ENCODE assay signal across 13 cellular contexts in genomic region chr7:114533151-114533550, GRCh38.
A peak's percentile ranks its signal among the peaks of the same experiment; 100 is the strongest.
DNase-seq lines count a peak whose midpoint lies in the region; ATAC-seq, FAIRE-seq and TF ChIP-seq lines count a peak whose summit lies in the region.
"Had no signal": no experiment of that assay in that cellular context is flagged by ENCODE, and none has a peak within 500 bp of the region (broad histone marks: within the 10 kb centered on the region; RNA-seq: fewer than 3 reads in every experiment).

No MANE protein-coding gene starts in this region.

- peaks cover 6% of the 10 kb centered on the region for H3K36me3 Mint-ChIP-seq in osteocyte (ENCODE audit: unreplicated experiment)

- intact Hi-C loops in left ventricle myocardium inferior (cut with micrococcal nuclease): no loop called here

- H3K27me3 ChIP-seq in bronchial epithelial cell (ENCODE audit: control insufficient read depth, insufficient read depth, low read length): no peaks in the 10 kb centered on the region
- no peaks in the 10 kb centered on the region for H3K27me3 ChIP-seq in left ventricle myocardium inferior (ENCODE audit: low read depth)
- H3K27me3 ChIP-seq: BLaER1, heart left ventricle had no signal

- peak overlapping the region; percentile 82 for H3K27ac Mint-ChIP-seq in osteocyte (ENCODE audit: unreplicated experiment)
- H3K27ac Mint-ChIP-seq: activated CD4-positive, alpha-beta T cell treated with anti-CD3 and anti-CD28 coated beads, Interleukin-2, amount 10 ng/mL, durations not matched to agents 7 days and 5 days had no signal

- ATAC-seq in HG03442 (IDR thresholded peaks at IDR 0.05; ENCODE audit: unreplicated experiment): no peak
- ATAC-seq: heart left ventricle had no signal

- no peaks in the 10 kb centered on the region for H3K9me3 ChIP-seq in left ventricle myocardium inferior (replicated peaks)
- H3K9me3 ChIP-seq: BLaER1, heart left ventricle had no signal

- TF ChIP-seq CTCF in bronchial epithelial cell (IDR thresholded peaks at IDR 0.05; ENCODE audit: insufficient read depth, low read length, severe bottlenecking) (no peak), osteocyte (IDR thresholded peaks at IDR 0.05) (no peak), left ventricle myocardium inferior (IDR thresholded peaks at IDR 0.05; ENCODE audit: borderline replicate concordance) (no peak)

- H3K4me3 ChIP-seq in bronchial epithelial cell (ENCODE audit: low read depth, low read length) (no peak overlapping the region), left ventricle myocardium inferior (no peak overlapping the region)
- H3K4me3 ChIP-seq: BLaER1, heart left ventricle, SK-N-MC had no signal

- H3K36me3 ChIP-seq in bronchial epithelial cell (ENCODE audit: control insufficient read depth, insufficient read depth, low read length): no peaks in the 10 kb centered on the region
- no peaks in the 10 kb centered on the region for H3K36me3 ChIP-seq in left ventricle myocardium inferior
- H3K36me3 ChIP-seq: BLaER1, heart left ventricle had no signal

- peak; percentile 33 for DNase-seq in NCI-H1092 (lab: John Stamatoyannopoulos, UW)
- peak; percentile 51 for DNase-seq in NCI-H345 treated with DMSO at 0.1 percent for 48 hours (lab: John Stamatoyannopoulos, UW; ENCODE audit: unreplicated experiment)
- DNase-seq in bronchial epithelial cell (ENCODE audit: low read depth): peak; percentile 4
- DNase-seq in osteocyte (ENCODE audit: extremely low spot score, unreplicated experiment): no peak
- DNase-seq in pons (ENCODE audit: low spot score): no peak
- no peak for DNase-seq in left ventricle myocardium inferior
- DNase-seq: activated CD4-positive, alpha-beta T cell treated with anti-CD3 and anti-CD28 coated beads, Interleukin-2, amount 10 ng/mL, durations not matched to agents 7 days and 5 days; amniotic stem cell; heart left ventricle had no signal

- H3K9me3 Mint-ChIP-seq in osteocyte (ENCODE audit: unreplicated experiment): no peaks in the 10 kb centered on the region
- H3K9me3 Mint-ChIP-seq: activated CD4-positive, alpha-beta T cell treated with anti-CD3 and anti-CD28 coated beads, Interleukin-2, amount 10 ng/mL, durations not matched to agents 7 days and 5 days had no signal

- H3K27me3 Mint-ChIP-seq in osteocyte (ENCODE audit: unreplicated experiment): no peaks in the 10 kb centered on the region
- H3K27me3 Mint-ChIP-seq: activated CD4-positive, alpha-beta T cell treated with anti-CD3 and anti-CD28 coated beads, Interleukin-2, amount 10 ng/mL, durations not matched to agents 7 days and 5 days had no signal

- no peaks in the 10 kb centered on the region for H3K4me1 ChIP-seq in left ventricle myocardium inferior
- H3K4me1 ChIP-seq: BLaER1, heart left ventricle had no signal

- peaks cover 54% of the 10 kb centered on the region for H3K4me1 Mint-ChIP-seq in osteocyte (ENCODE audit: unreplicated experiment)
- H3K4me1 Mint-ChIP-seq: activated CD4-positive, alpha-beta T cell treated with anti-CD3 and anti-CD28 coated beads, Interleukin-2, amount 10 ng/mL, durations not matched to agents 7 days and 5 days had no signal

- no peak for FAIRE-seq in bronchial epithelial cell (lab: Jason Lieb, UNC)

- no peak overlapping the region for H3K27ac ChIP-seq in left ventricle myocardium inferior (replicated peaks)
- H3K27ac ChIP-seq: BLaER1, epithelial cell of prostate, heart left ventricle, SK-N-MC had no signal

- no peak overlapping the region for H3K4me3 Mint-ChIP-seq in osteocyte (ENCODE audit: unreplicated experiment)
- H3K4me3 Mint-ChIP-seq: activated CD4-positive, alpha-beta T cell treated with anti-CD3 and anti-CD28 coated beads, Interleukin-2, amount 10 ng/mL, durations not matched to agents 7 days and 5 days had no signal

Comparison
In these comparisons a context has a peak if more than half of its experiments do, and no peak if none do; other contexts are left out.
1. DNase-seq: peak in NCI-H1092 (single experiment), NCI-H345 treated with DMSO at 0.1 percent for 48 hours (single experiment) and bronchial epithelial cell (single experiment); none in osteocyte (single experiment), pons (single experiment) and left ventricle myocardium inferior (single experiment).